ENCODE assay signal across 29 cellular contexts in the genomic region with DNA sequence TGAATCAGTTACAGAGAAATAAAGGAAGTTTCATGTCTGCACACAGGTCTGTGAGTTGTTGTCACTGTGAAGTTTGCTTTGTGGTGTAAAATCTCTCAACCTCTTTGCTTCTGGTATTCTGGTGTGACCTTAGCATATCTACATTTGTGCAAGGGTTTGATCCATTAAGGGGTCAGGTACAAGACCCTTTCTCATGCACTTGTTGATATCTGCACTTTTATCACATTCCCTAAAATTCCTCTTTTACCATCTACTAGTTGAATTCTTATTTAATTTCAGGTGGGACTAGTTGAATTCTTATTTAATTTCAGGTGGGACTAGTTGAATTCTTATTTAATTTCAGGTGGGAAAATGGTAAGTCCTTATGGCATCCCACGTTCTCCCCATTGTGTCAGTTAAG.
"Had no signal": no experiment of that assay in that cellular context is flagged by ENCODE, and none has a peak within 500 bp of the region (broad histone marks: within the 10 kb centered on the region; RNA-seq: fewer than 3 reads in every experiment).

No MANE protein-coding gene starts in this region.

- H3K4me2 ChIP-seq: hepatocyte had no signal

- H3K27ac Mint-ChIP-seq: activated CD8-positive, alpha-beta T cell treated with anti-CD3 and anti-CD28 coated beads for 36 hours; activated naive CD8-positive, alpha-beta T cell; activated T-helper 17 cell treated with anti-CD3 and anti-CD28 coated beads, Interleukin-2, amount 50 U/mL, for 72 hours; effector memory CD8-positive, alpha-beta T cell had no signal

- H2AFZ ChIP-seq: hepatocyte had no signal

- H3K79me2 ChIP-seq: hepatocyte had no signal

- H3K4me1 Mint-ChIP-seq: activated T-helper 17 cell treated with anti-CD3 and anti-CD28 coated beads, Interleukin-2, amount 50 U/mL, for 72 hours had no signal

- FAIRE-seq: colon had no signal

- H3K4me1 ChIP-seq: body of pancreas had no signal

- H3K27me3 ChIP-seq: body of pancreas, esophagus muscularis mucosa, foreskin keratinocyte, gastroesophageal sphincter, heart right ventricle, hepatocyte had no signal

- H3K27ac ChIP-seq: body of pancreas, esophagus muscularis mucosa, foreskin keratinocyte, gastroesophageal sphincter, heart right ventricle, hepatocyte had no signal

- H3K9me3 Mint-ChIP-seq: activated CD8-positive, alpha-beta T cell treated with anti-CD3 and anti-CD28 coated beads for 36 hours had no signal

- ATAC-seq: activated CD8-positive, alpha-beta T cell treated with anti-CD3 and anti-CD28 coated beads for 36 hours; activated T-cell treated with anti-CD3 and anti-CD28 coated beads, Interleukin-2, amount 50 U/mL, for 4 hours; activated T-helper 17 cell treated with anti-CD3 and anti-CD28 coated beads, Interleukin-2, amount 50 U/mL, for 72 hours; body of pancreas; effector memory CD8-positive, alpha-beta T cell; gastroesophageal sphincter; heart right ventricle had no signal

- H3K27me3 Mint-ChIP-seq: activated CD8-positive, alpha-beta T cell treated with anti-CD3 and anti-CD28 coated beads for 36 hours; activated T-helper 17 cell treated with anti-CD3 and anti-CD28 coated beads, Interleukin-2, amount 50 U/mL, for 72 hours; effector memory CD8-positive, alpha-beta T cell had no signal

- H3K4me3 ChIP-seq: body of pancreas, esophagus muscularis mucosa, gastroesophageal sphincter, heart right ventricle, hepatocyte had no signal

- H3K9me3 ChIP-seq: body of pancreas, esophagus muscularis mucosa, gastroesophageal sphincter had no signal

- H3K36me3 Mint-ChIP-seq: activated naive CD8-positive, alpha-beta T cell had no signal

- H3K4me3 Mint-ChIP-seq: activated CD8-positive, alpha-beta T cell treated with anti-CD3 and anti-CD28 coated beads for 36 hours; activated naive CD8-positive, alpha-beta T cell; activated T-cell treated with anti-CD3 and anti-CD28 coated beads, Interleukin-2, amount 50 U/mL, for 4 hours; activated T-helper 17 cell treated with anti-CD3 and anti-CD28 coated beads, Interleukin-2, amount 50 U/mL, for 72 hours; effector memory CD8-positive, alpha-beta T cell had no signal

- H3K36me3 ChIP-seq: esophagus muscularis mucosa, gastroesophageal sphincter, heart right ventricle had no signal

- DNase-seq: activated CD4-positive, alpha-beta T cell treated with anti-CD3 and anti-CD28 coated beads for 1 hour; activated CD4-positive, alpha-beta T cell treated with anti-CD3 and anti-CD28 coated beads for 4 hours; activated CD4-positive, alpha-beta T cell treated with anti-CD3 and anti-CD28 coated beads, Interleukin-2, amount 50 U/mL, for 1 hour; activated CD4-positive, alpha-beta T cell treated with anti-CD3 and anti-CD28 coated beads, Interleukin-2, amount 50 U/mL, for 48 hours; activated CD8-positive, alpha-beta memory T cell treated with anti-CD3 and anti-CD28 coated beads for 24 hours; activated CD8-positive, alpha-beta T cell treated with anti-CD3 and anti-CD28 coated beads for 36 hours; activated effector memory CD4-positive, alpha-beta T cell treated with Interleukin-2 at 50 U/mL for 16 hours; activated gamma-delta T cell treated with Interleukin-2 at 50 U/mL for 16 hours; activated naive CD4-positive, alpha-beta T cell treated with anti-CD3 and anti-CD28 coated beads, Interleukin-2, amount 50 U/mL, for 16 hours; activated naive CD4-positive, alpha-beta T cell treated with Interleukin-2 at 50 U/mL for 16 hours; activated T-cell treated with anti-CD3 and anti-CD28 coated beads, Interleukin-2, amount 50 U/mL, for 4 hours; amniotic stem cell; anterior cingulate cortex; body of pancreas; caudate nucleus; cortex of kidney; dermis blood vessel endothelial cell; effector CD4-positive, alpha-beta T cell; effector memory CD8-positive, alpha-beta T cell; erythroblast; foreskin keratinocyte; heart right ventricle; T-helper 2 cell had no signal
